In genomic region chr22:42342426-42343135, GRCh38 we compare ENCODE assay signal across 8 cellular contexts.
DNase-seq lines count a peak whose midpoint lies in the region; ATAC-seq and TF ChIP-seq lines count a peak whose summit lies in the region.

No MANE protein-coding gene starts in this region.

- POLR2A ChIA-PET in activated CD8-positive, alpha-beta T cell treated with anti-CD3 and anti-CD28 coated beads, Interleukin-2, amount 10 ng/mL, durations not matched to agents 7 days and 5 days (lab: Charles Lee) = no interaction called here

- peaks cover 7% of the 10 kb centered on the region for H3K4me1 Mint-ChIP-seq in activated naive CD4-positive, alpha-beta T cell treated with anti-CD3 and anti-CD28 coated beads, Interleukin-2, amount 10 ng/mL, durations not matched to agents 7 days and 5 days
- peaks cover 2% of the 10 kb centered on the region for H3K4me1 Mint-ChIP-seq in activated CD8-positive, alpha-beta T cell treated with anti-CD3 and anti-CD28 coated beads, Interleukin-2, amount 10 ng/mL, durations not matched to agents 7 days and 5 days (ENCODE audit: low read depth)
- H3K4me1 Mint-ChIP-seq in memory B cell = peaks cover 6% of the 10 kb centered on the region
- peaks cover 17% of the 10 kb centered on the region for H3K4me1 Mint-ChIP-seq in type B pancreatic cell (ENCODE audit: unreplicated experiment)

- CTCF ChIA-PET in activated naive CD4-positive, alpha-beta T cell treated with anti-CD3 and anti-CD28 coated beads, Interleukin-2, amount 10 ng/mL, durations not matched to agents 7 days and 5 days (lab: Charles Lee) = interaction anchor here (1.8 kb wide), 1 partner anchor 175 kb away, joined by 4 read pairs; no protein-coding TSS in a partner anchor
- CTCF ChIA-PET in activated CD8-positive, alpha-beta T cell treated with anti-CD3 and anti-CD28 coated beads, Interleukin-2, amount 10 ng/mL, durations not matched to agents 7 days and 5 days (lab: Charles Lee) = no interaction called here

- H3K36me3 Mint-ChIP-seq in activated naive CD4-positive, alpha-beta T cell treated with anti-CD3 and anti-CD28 coated beads, Interleukin-2, amount 10 ng/mL, durations not matched to agents 7 days and 5 days = no peaks in the 10 kb centered on the region
- H3K36me3 Mint-ChIP-seq in activated naive CD4-positive, alpha-beta T cell treated with anti-CD3 and anti-CD28 coated beads, Interleukin-2, amount 50 U/mL, for 72 hours = no peaks in the 10 kb centered on the region
- no peaks in the 10 kb centered on the region for H3K36me3 Mint-ChIP-seq in activated CD8-positive, alpha-beta T cell treated with anti-CD3 and anti-CD28 coated beads, Interleukin-2, amount 10 ng/mL, durations not matched to agents 7 days and 5 days (ENCODE audit: low read depth)
- no peaks in the 10 kb centered on the region for H3K36me3 Mint-ChIP-seq in memory B cell
- no peaks in the 10 kb centered on the region for H3K36me3 Mint-ChIP-seq in type B pancreatic cell

- H3K27me3 Mint-ChIP-seq in activated naive CD4-positive, alpha-beta T cell treated with anti-CD3 and anti-CD28 coated beads, Interleukin-2, amount 10 ng/mL, durations not matched to agents 7 days and 5 days = peaks cover 54% of the 10 kb centered on the region
- peaks cover 20% of the 10 kb centered on the region for H3K27me3 Mint-ChIP-seq in activated CD8-positive, alpha-beta T cell treated with anti-CD3 and anti-CD28 coated beads, Interleukin-2, amount 10 ng/mL, durations not matched to agents 7 days and 5 days (ENCODE audit: low read depth)
- H3K27me3 Mint-ChIP-seq in memory B cell (peaks cover 23% of the 10 kb centered on the region), type B pancreatic cell (peaks cover 21% of the 10 kb centered on the region)

- no peak for DNase-seq in activated naive CD4-positive, alpha-beta T cell treated with anti-CD3 and anti-CD28 coated beads, Interleukin-2, amount 10 ng/mL, durations not matched to agents 7 days and 5 days
- DNase-seq in activated naive CD4-positive, alpha-beta T cell treated with anti-CD3 and anti-CD28 coated beads, Interleukin-2, amount 50 U/mL, for 72 hours (ENCODE audit: low spot score in 2 of 2) = no peak
- DNase-seq in activated CD8-positive, alpha-beta T cell treated with anti-CD3 and anti-CD28 coated beads, Interleukin-2, amount 10 ng/mL, durations not matched to agents 7 days and 5 days = no peak
- no peak for DNase-seq in memory B cell (ENCODE audit: low spot score in 2 of 2)
- DNase-seq in type B pancreatic cell (ENCODE audit: extremely low spot score, unreplicated experiment) = no peak
- no peak for DNase-seq in NCI-H748 (lab: John Stamatoyannopoulos, UW; ENCODE audit: unreplicated experiment)

- TF ChIP-seq CTCF in type B pancreatic cell (conservative IDR thresholded peaks at IDR 0.05) = no peak

- ATAC-seq in activated naive CD4-positive, alpha-beta T cell treated with anti-CD3 and anti-CD28 coated beads, Interleukin-2, amount 50 U/mL, for 72 hours = no peak
- no peak for ATAC-seq in activated CD8-positive, alpha-beta T cell treated with anti-CD3 and anti-CD28 coated beads, Interleukin-2, amount 10 ng/mL, durations not matched to agents 7 days and 5 days
- ATAC-seq in memory B cell (ENCODE audit: low read depth) = no peak
- no peak for ATAC-seq in GM21529 (IDR thresholded peaks at IDR 0.05; ENCODE audit: unreplicated experiment)
- no peak for ATAC-seq in HG03280 (IDR thresholded peaks at IDR 0.05; ENCODE audit: unreplicated experiment)

- no peak overlapping the region for H3K27ac Mint-ChIP-seq in activated naive CD4-positive, alpha-beta T cell treated with anti-CD3 and anti-CD28 coated beads, Interleukin-2, amount 10 ng/mL, durations not matched to agents 7 days and 5 days
- no peak overlapping the region for H3K27ac Mint-ChIP-seq in activated naive CD4-positive, alpha-beta T cell treated with anti-CD3 and anti-CD28 coated beads, Interleukin-2, amount 50 U/mL, for 72 hours
- no peak overlapping the region for H3K27ac Mint-ChIP-seq in activated CD8-positive, alpha-beta T cell treated with anti-CD3 and anti-CD28 coated beads, Interleukin-2, amount 10 ng/mL, durations not matched to agents 7 days and 5 days
- H3K27ac Mint-ChIP-seq in memory B cell (no peak overlapping the region), type B pancreatic cell (peak overlapping the region; percentile 58)

- no peaks in the 10 kb centered on the region for H3K9me3 Mint-ChIP-seq in activated naive CD4-positive, alpha-beta T cell treated with anti-CD3 and anti-CD28 coated beads, Interleukin-2, amount 10 ng/mL, durations not matched to agents 7 days and 5 days
- H3K9me3 Mint-ChIP-seq in activated naive CD4-positive, alpha-beta T cell treated with anti-CD3 and anti-CD28 coated beads, Interleukin-2, amount 50 U/mL, for 72 hours = no peaks in the 10 kb centered on the region
- no peaks in the 10 kb centered on the region for H3K9me3 Mint-ChIP-seq in activated CD8-positive, alpha-beta T cell treated with anti-CD3 and anti-CD28 coated beads, Interleukin-2, amount 10 ng/mL, durations not matched to agents 7 days and 5 days (ENCODE audit: insufficient read depth)
- no peaks in the 10 kb centered on the region for H3K9me3 Mint-ChIP-seq in memory B cell
- no peaks in the 10 kb centered on the region for H3K9me3 Mint-ChIP-seq in type B pancreatic cell

- H3K4me3 Mint-ChIP-seq in activated naive CD4-positive, alpha-beta T cell treated with anti-CD3 and anti-CD28 coated beads, Interleukin-2, amount 10 ng/mL, durations not matched to agents 7 days and 5 days = peak overlapping the region; percentile 62
- H3K4me3 Mint-ChIP-seq in activated CD8-positive, alpha-beta T cell treated with anti-CD3 and anti-CD28 coated beads, Interleukin-2, amount 10 ng/mL, durations not matched to agents 7 days and 5 days = peak overlapping the region; percentile 49
- H3K4me3 Mint-ChIP-seq in memory B cell = peak overlapping the region; percentile 70
- H3K4me3 Mint-ChIP-seq in type B pancreatic cell = peak overlapping the region; percentile 83
